Comparison of ENCODE assay signal across 8 cellular contexts in genomic region chr1:7667625-7668218, GRCh38.
DNase-seq lines count a peak whose midpoint lies in the region; ATAC-seq, FAIRE-seq and TF ChIP-seq lines count a peak whose summit lies in the region.

No MANE protein-coding gene starts in this region.

- DNase-seq in AML-193 (lab: John Stamatoyannopoulos, UW) (peak; percentile 62 to 68), NCI-H2171 (lab: John Stamatoyannopoulos, UW) (peak; percentile 52), cardiac fibroblast (ENCODE audit: low read depth in 2 of 2) (peak; percentile 82 to 88), kidney (peak; percentile 94)
- peak; percentile 67 for DNase-seq in activated CD4-positive, CD25-positive, alpha-beta regulatory T cell treated with anti-CD3 and anti-CD28 coated beads, Interleukin-2, amount 50 U/mL, for 16 hours (ENCODE audit: low read depth, low spot score)
- DNase-seq in stimulated activated CD4-positive, alpha-beta T cell treated with anti-CD3 and anti-CD28 coated beads, Interleukin-15, amount 100 ng/mL, for 48 hours (ENCODE audit: low read depth in 2 of 2): peak; percentile 56 to 81

- no peaks in the 10 kb centered on the region for H3K36me3 ChIP-seq in kidney (ENCODE audit: control insufficient read depth in 1 of 2, insufficient read depth in 2 of 2, low read length in 2 of 2)

- intact Hi-C loops in kidney (cut with DNase I): no loop called here

- peaks cover 5 to 8% of the 10 kb centered on the region in 2 donors for H3K4me1 ChIP-seq in kidney (ENCODE audit: control insufficient read depth in 1 of 2, insufficient read depth in 1 of 2, low read depth in 1 of 2, low read length in 2 of 2)

- no peak for FAIRE-seq in kidney (lab: Jason Lieb, UNC)

- H3K27ac ChIP-seq in kidney (ENCODE audit: low read depth in 2 of 2, low read length in 2 of 2): no peak overlapping the region

- no peak overlapping the region for H3K4me3 ChIP-seq in cardiac fibroblast (replicated peaks in 1 of 2; ENCODE audit: low read depth in 2 of 2, low read length in 2 of 2)
- H3K4me3 ChIP-seq in kidney (ENCODE audit: low read length in 2 of 2): no peak overlapping the region

- no peak overlapping the region for H3K9ac ChIP-seq in kidney (ENCODE audit: low read length in 2 of 2)

- peak; percentile 61 for ATAC-seq in GM21360 (IDR thresholded peaks at IDR 0.05; ENCODE audit: unreplicated experiment)
- no peak for ATAC-seq in HG03095 (IDR thresholded peaks at IDR 0.05; ENCODE audit: unreplicated experiment)

- no peaks in the 10 kb centered on the region for H3K9me3 ChIP-seq in kidney (ENCODE audit: control insufficient read depth in 1 of 2, low read length in 2 of 2)

- TF ChIP-seq CTCF in cardiac fibroblast (IDR thresholded peaks at IDR 0.05; ENCODE audit: low read depth, low read length): peak; percentile 100
- TF ChIP-seq CTCF in kidney (IDR thresholded peaks at IDR 0.05; ENCODE audit: borderline replicate concordance, extremely low read depth, insufficient read depth): peak; percentile 100
